18 cellular contexts compared by ENCODE assay signal in genomic region chr6:39848171-39848570, GRCh38. TPM values are rescaled to one million over a fixed set of nuclear protein-coding genes. Genes with fewer than 3 reads are reported as not detected.
DNase-seq lines count a peak whose midpoint lies in the region; ATAC-seq, FAIRE-seq and TF ChIP-seq lines count a peak whose summit lies in the region.
"Had no signal": no experiment of that assay in that cellular context is flagged by ENCODE, and none has a peak within 500 bp of the region (broad histone marks: within the 10 kb centered on the region; RNA-seq: fewer than 3 reads in every experiment).

No MANE protein-coding gene starts in this region.

- no peaks in the 10 kb centered on the region for H3K9me3 ChIP-seq in left ventricle myocardium inferior (replicated peaks)
- H3K9me3 ChIP-seq in fibroblast of lung (ENCODE audit: control insufficient read depth, insufficient read depth, low read depth, low read length), result no peaks in the 10 kb centered on the region
- no peaks in the 10 kb centered on the region for H3K9me3 ChIP-seq in sigmoid colon
- no peaks in the 10 kb centered on the region for H3K9me3 ChIP-seq in tibial nerve
- no peaks in the 10 kb centered on the region for H3K9me3 ChIP-seq in pancreas
- H3K9me3 ChIP-seq: BE2C, HAP-1 had no signal

- H3K4me3 ChIP-seq in left ventricle myocardium inferior (peak overlapping the region; percentile 29), fibroblast of lung (replicated peaks in 1 of 4; ENCODE audit: control extremely low read depth in 1 of 4, insufficient read depth in 1 of 4, low read depth in 3 of 4, low read length in 4 of 4) (peak overlapping the region in 1 of 4 experiments; percentile 6), sigmoid colon (no peak overlapping the region), tibial nerve (peak overlapping the region in 2 of 4 donors; percentile 14 to 27), pancreas (no peak overlapping the region)
- H3K4me3 ChIP-seq: HAP-1, K562 had no signal

- ATAC-seq in Right ventricle myocardium superior (ENCODE audit: poor library complexity) (no peak), pancreas (no peak)
- ATAC-seq: K562 had no signal

- H3K27ac ChIP-seq in left ventricle myocardium inferior (replicated peaks), result peak overlapping the region; percentile 69
- H3K27ac ChIP-seq in fibroblast of lung (ENCODE audit: insufficient read depth, low read length), result no peak overlapping the region
- peak overlapping the region in 3 of 4 donors; percentile 1 to 77 (median 45) for H3K27ac ChIP-seq in sigmoid colon
- H3K27ac ChIP-seq in tibial nerve, result peak overlapping the region; percentile 5 to 79 (median 70)
- H3K27ac ChIP-seq in pancreas, result no peak overlapping the region

- no peak for TF ChIP-seq POLR2A in sigmoid colon (IDR thresholded peaks at IDR 0.05)
- TF ChIP-seq POLR2A in tibial nerve (IDR thresholded peaks at IDR 0.05), result no peak

- intact Hi-C loops in left ventricle myocardium inferior (cut with micrococcal nuclease), result no loop called here
- intact Hi-C loops in Right ventricle myocardium superior (cut with DNase I), result no loop called here
- intact Hi-C loops in sigmoid colon (cut with DNase I), result no loop called here
- intact Hi-C loops in pancreas (cut with DNase I), result no loop called here

- H4K20me1 ChIP-seq in fibroblast of lung (ENCODE audit: control insufficient read depth, extremely low read depth, insufficient read depth, low read length), result no peaks in the 10 kb centered on the region

- H3K27me3 ChIP-seq in left ventricle myocardium inferior (ENCODE audit: low read depth) (no peaks in the 10 kb centered on the region), fibroblast of lung (ENCODE audit: control insufficient read depth, insufficient read depth, low read length) (no peaks in the 10 kb centered on the region), sigmoid colon (no peaks in the 10 kb centered on the region), tibial nerve (no peaks in the 10 kb centered on the region), pancreas (no peaks in the 10 kb centered on the region)

- DNase-seq in left ventricle myocardium inferior (no peak), Right ventricle myocardium superior (no peak), fibroblast of lung (ENCODE audit: low read depth in 2 of 2) (no peak), sigmoid colon (no peak), tibial nerve (ENCODE audit: low spot score in 2 of 2) (no peak), cerebellar nuclear complex (lab: John Stamatoyannopoulos, UW) (no peak), pancreas (no peak)
- DNase-seq in stimulated activated CD4-positive, alpha-beta T cell treated with anti-CD3 and anti-CD28 coated beads, Interleukin-15, amount 100 ng/mL, for 24 hours, result no peak
- DNase-seq: 8988T; BE2C; Calu3; CD4-positive, alpha-beta T cell; NCI-H187 treated with DMSO at 0.1 percent for 48 hours; NCI-H446; NCI-H69 had no signal

- 58 to 67% methylated on average over 4 of the region's 4 CpGs for whole genome bisulfite sequencing in sigmoid colon, 2 donors
- WGBS in tibial nerve, 2 donors, result 32 to 34% methylated on average over 4 of the region's 4 CpGs
- 83 to 87% methylated on average over 4 of the region's 4 CpGs for WGBS in pancreas, 2 donors

- FAIRE-seq in pancreas (lab: Jason Lieb, UNC), result no peak
- FAIRE-seq: K562, RCC 7860 had no signal

- TF ChIP-seq CTCF in left ventricle myocardium inferior (IDR thresholded peaks at IDR 0.05; ENCODE audit: borderline replicate concordance), result no peak
- TF ChIP-seq CTCF in fibroblast of lung (conservative IDR thresholded peaks at IDR 0.05 in 1 of 2, IDR thresholded peaks at IDR 0.05 in 1 of 2; ENCODE audit: low read depth in 1 of 2, low read length in 2 of 2), result no peak
- no peak for TF ChIP-seq CTCF in sigmoid colon (IDR thresholded peaks at IDR 0.05)
- no peak for TF ChIP-seq CTCF in tibial nerve (IDR thresholded peaks at IDR 0.05)
- no peak for TF ChIP-seq CTCF in pancreas (IDR thresholded peaks at IDR 0.05)

- H3K4me2 ChIP-seq in fibroblast of lung (ENCODE audit: extremely low read depth, insufficient read depth, low read length), result peak overlapping the region; percentile 54

- no peaks in the 10 kb centered on the region for H3K79me2 ChIP-seq in fibroblast of lung (ENCODE audit: control insufficient read depth, insufficient read depth, low read length)

- H3K36me3 ChIP-seq in left ventricle myocardium inferior, result no peaks in the 10 kb centered on the region
- H3K36me3 ChIP-seq in fibroblast of lung (ENCODE audit: control insufficient read depth, insufficient read depth, low read length), result no peaks in the 10 kb centered on the region
- H3K36me3 ChIP-seq in sigmoid colon, result no peaks in the 10 kb centered on the region
- H3K36me3 ChIP-seq in tibial nerve, result no peaks in the 10 kb centered on the region
- no peaks in the 10 kb centered on the region for H3K36me3 ChIP-seq in pancreas
- H3K36me3 ChIP-seq: BE2C, HAP-1 had no signal

- H3K4me1 ChIP-seq in left ventricle myocardium inferior (peaks cover 80% of the 10 kb centered on the region), fibroblast of lung (ENCODE audit: control insufficient read depth, extremely low read depth, insufficient read depth, low read length) (peaks cover 28% of the 10 kb centered on the region), sigmoid colon (peaks cover 0 to 62% (median 35%) of the 10 kb centered on the region in 4 donors), tibial nerve (peaks cover 0 to 97% (median 46%) of the 10 kb centered on the region in 4 donors), pancreas (peaks cover 9 to 14% (median 11%) of the 10 kb centered on the region in 3 donors)
- H3K4me1 ChIP-seq: BE2C, HAP-1 had no signal

- H3K9ac ChIP-seq in fibroblast of lung (ENCODE audit: insufficient read depth, low read length), result no peak overlapping the region

- H2AFZ ChIP-seq in fibroblast of lung (ENCODE audit: low read length), result no peak overlapping the region

- TF ChIP-seq EP300 in sigmoid colon (IDR thresholded peaks at IDR 0.05), result no peak
- TF ChIP-seq EP300 in tibial nerve (IDR thresholded peaks at IDR 0.05), result no peak

RNA-seq across cellular contexts. Expression of gene DAAM2, which starts 56.0 kb away (rescaled TPM):
- total RNA-seq in left ventricle myocardium inferior, result 19.1 TPM
- 13.0 TPM for total RNA-seq in Right ventricle myocardium superior
- total RNA-seq in fibroblast of lung, result 25.9 and 41.5 TPM in 2 replicates
- 13.0 and 48.2 TPM in 2 replicates for polyA plus RNA-seq in fibroblast of lung
- polyA plus RNA-seq in fibroblast of lung (2012), result 9.8 and 49.7 TPM in 2 replicates
- 22.9 and 129 TPM in 2 replicates for polyA minus RNA-seq in fibroblast of lung (ENCODE audit: low replicate concordance)
- 10 to 100 TPM; 23.2 to 53.2 (median 35.4) TPM for total RNA-seq in sigmoid colon
- polyA plus RNA-seq in sigmoid colon, result 1 to 10 TPM; 4.2 to 8.5 (median 8.3) TPM
- total RNA-seq in tibial nerve, result 100 to 1,000 TPM in 1 of 4 donors, 10 to 100 TPM in 3; 73.9 to 133 (median 93.3) TPM
- total RNA-seq in pancreas, result 1 to 10 TPM; 4.0 to 9.0 (median 7.2) TPM
- polyA plus RNA-seq in pancreas, result 10 to 100 TPM in 1 of 2 donors, 1 to 10 TPM in 1; 4.6 to 10.5 TPM
- total RNA-seq: Calu3; CD4-positive, alpha-beta T cell had no signal

Comparison
In these comparisons a context has a peak if more than half of its experiments do, and no peak if none do; other contexts are left out.
1. H3K27ac ChIP-seq: peak in left ventricle myocardium inferior (single experiment), sigmoid colon (3 of 4) and tibial nerve (4 of 4); none in fibroblast of lung (single experiment) and pancreas (0 of 4).